23 cellular contexts compared by ENCODE assay signal in the genomic region with DNA sequence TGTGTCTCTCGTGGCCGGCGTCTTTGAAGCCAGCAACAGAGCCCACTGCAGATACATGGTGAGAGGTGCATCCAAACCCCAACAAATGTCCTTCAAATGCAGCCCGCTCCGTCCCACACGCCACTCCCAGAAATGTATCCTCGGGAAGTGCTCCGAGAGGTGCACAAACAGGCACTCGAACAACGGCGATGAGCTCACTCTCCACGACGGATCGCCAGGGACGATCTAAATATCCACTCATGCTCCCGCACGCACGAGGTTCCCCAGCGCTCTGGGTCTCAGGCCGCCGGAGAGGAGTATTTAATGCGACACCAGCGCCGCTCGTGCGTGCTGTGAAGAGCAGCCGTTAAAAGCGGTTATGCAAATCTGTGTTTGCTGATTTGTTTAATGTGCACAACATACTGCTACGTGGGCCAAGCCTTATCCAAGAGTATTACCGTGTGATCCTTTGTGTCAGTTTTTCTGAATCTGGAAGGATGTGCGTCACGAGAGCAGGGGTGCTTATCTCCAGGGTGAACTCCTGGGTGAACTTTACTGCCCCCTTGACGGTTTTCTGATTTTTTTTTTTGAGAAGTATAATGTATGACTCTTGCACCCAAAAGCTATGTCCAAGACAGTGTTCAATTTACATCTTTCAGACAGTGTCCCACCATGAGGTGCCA.
"Had no signal": no experiment of that assay in that cellular context is flagged by ENCODE, and none has a peak within 500 bp of the region (broad histone marks: within the 10 kb centered on the region; RNA-seq: fewer than 3 reads in every experiment).

No MANE protein-coding gene starts in this region.

- FAIRE-seq: bronchial epithelial cell, small intestine, urothelium cell line had no signal

- H3K27ac ChIP-seq: adrenal gland, foreskin keratinocyte, prostate gland, right atrium auricular region, stomach, testis had no signal

- H3K27ac Mint-ChIP-seq: activated CD4-positive, alpha-beta T cell treated with anti-CD3 and anti-CD28 coated beads for 36 hours; activated naive CD4-positive, alpha-beta T cell treated with anti-CD3 and anti-CD28 coated beads, Interleukin-2, amount 50 U/mL, for 72 hours; naive B cell; stimulated activated effector memory CD8-positive, alpha-beta T cell treated with anti-CD3 and anti-CD28 coated beads, Interleukin-12 subunit alpha, Interleukin-12 subunit beta, amount 100 ng/mL, for 72 hours; T-cell; WTC11 had no signal

- H3K4me1 Mint-ChIP-seq: activated CD4-positive, alpha-beta T cell treated with anti-CD3 and anti-CD28 coated beads for 36 hours; stimulated activated effector memory CD8-positive, alpha-beta T cell treated with anti-CD3 and anti-CD28 coated beads, Interleukin-12 subunit alpha, Interleukin-12 subunit beta, amount 100 ng/mL, for 72 hours; T-cell; WTC11 had no signal

- H3K4me3 ChIP-seq: adrenal gland, mucosa of descending colon, prostate gland, right atrium auricular region, stomach, testis had no signal

- H3K4me3 Mint-ChIP-seq: activated CD4-positive, alpha-beta T cell treated with anti-CD3 and anti-CD28 coated beads for 36 hours; naive B cell; stimulated activated effector memory CD8-positive, alpha-beta T cell treated with anti-CD3 and anti-CD28 coated beads, Interleukin-12 subunit alpha, Interleukin-12 subunit beta, amount 100 ng/mL, for 72 hours; T-cell; WTC11 had no signal

- H3K9ac ChIP-seq: SK-N-SH had no signal

- H3K9me3 ChIP-seq: adrenal gland, mucosa of descending colon, prostate gland, right atrium auricular region, SK-N-SH, stomach, testis had no signal

- H3K4me1 ChIP-seq: adrenal gland, foreskin keratinocyte, prostate gland, right atrium auricular region, stomach, testis had no signal

- DNase-seq: activated CD4-positive, alpha-beta T cell treated with anti-CD3 and anti-CD28 coated beads for 36 hours; activated CD4-positive, alpha-beta T cell treated with anti-CD3 and anti-CD28 coated beads, Interleukin-2, amount 50 U/mL, for 48 hours; activated gamma-delta T cell treated with Interleukin-2 at 50 U/mL for 16 hours; activated T-cell treated with anti-CD3 and anti-CD28 coated beads, Interleukin-2, amount 50 U/mL, for 48 hours; foreskin keratinocyte; hypothalamus; mesenchymal stem cell; mucosa of descending colon; naive B cell; SK-N-SH; small intestine; stimulated activated CD4-positive, alpha-beta T cell treated with anti-CD3 and anti-CD28 coated beads, Interleukin-4, amount 100 ng/mL, for 1 hour; stomach; testis had no signal

- H3K36me3 Mint-ChIP-seq: activated naive CD4-positive, alpha-beta T cell treated with anti-CD3 and anti-CD28 coated beads, Interleukin-2, amount 50 U/mL, for 72 hours; naive B cell; T-cell; WTC11 had no signal

- H3K27me3 ChIP-seq: adrenal gland, foreskin keratinocyte, right atrium auricular region, testis had no signal

- H3K36me3 ChIP-seq: adrenal gland, prostate gland, right atrium auricular region, stomach had no signal

- ATAC-seq: activated CD4-positive, alpha-beta T cell treated with anti-CD3 and anti-CD28 coated beads for 36 hours; activated naive CD4-positive, alpha-beta T cell treated with anti-CD3 and anti-CD28 coated beads, Interleukin-2, amount 50 U/mL, for 72 hours; foreskin keratinocyte; mucosa of descending colon; stimulated activated effector memory CD8-positive, alpha-beta T cell treated with anti-CD3 and anti-CD28 coated beads, Interleukin-12 subunit alpha, Interleukin-12 subunit beta, amount 100 ng/mL, for 72 hours; T-cell; WTC11 had no signal

- H3K27me3 Mint-ChIP-seq: activated CD4-positive, alpha-beta T cell treated with anti-CD3 and anti-CD28 coated beads for 36 hours had no signal
